In the genomic region with DNA sequence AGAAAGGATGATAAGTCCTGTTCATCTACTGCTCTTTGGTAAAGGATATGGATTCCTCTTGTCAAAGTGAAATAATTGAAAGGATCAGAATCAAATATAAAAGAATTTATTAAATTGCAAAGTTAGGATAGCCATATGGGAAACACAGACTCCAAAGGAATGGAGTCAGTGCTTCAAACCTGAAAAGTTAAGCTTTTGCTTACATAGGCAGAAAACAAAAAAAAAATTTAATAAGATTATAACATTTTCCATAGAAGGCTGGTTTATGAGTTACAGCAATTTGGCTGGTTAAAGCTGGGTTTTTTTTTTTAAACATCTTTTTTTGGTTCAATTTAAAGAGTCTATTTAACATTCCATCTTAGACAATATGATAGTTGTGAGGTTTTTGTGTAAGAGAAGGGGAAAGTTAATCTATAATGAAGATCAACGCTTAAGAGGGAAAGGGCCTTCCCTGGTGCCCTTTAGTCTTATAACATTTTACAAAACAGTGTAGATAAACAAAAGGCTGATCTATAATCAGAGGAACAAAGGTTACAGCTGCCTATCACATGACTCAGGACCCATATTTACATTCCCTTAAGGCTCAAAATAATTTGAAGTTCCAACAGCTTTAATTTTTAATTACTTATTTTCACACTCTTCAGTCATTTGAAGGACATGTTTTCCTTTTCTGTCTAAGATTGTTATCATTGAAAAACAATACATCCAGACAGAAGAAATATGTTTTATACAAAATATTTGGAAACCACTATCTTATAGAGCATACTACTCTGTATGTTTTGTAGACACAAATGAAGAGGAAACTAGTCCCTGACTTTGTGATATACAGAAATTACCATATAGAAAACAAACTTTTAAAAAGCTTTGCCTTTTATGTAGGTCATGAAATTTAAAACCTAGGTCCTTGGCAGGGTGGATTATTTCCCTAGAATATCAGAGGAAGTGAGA, we compare ENCODE assay signal across 19 cellular contexts.
A peak's percentile ranks its signal among the peaks of the same experiment; 100 is the strongest.
DNase-seq lines count a peak whose midpoint lies in the region; ATAC-seq and TF ChIP-seq lines count a peak whose summit lies in the region.
"Had no signal": no experiment of that assay in that cellular context is flagged by ENCODE, and none has a peak within 500 bp of the region (broad histone marks: within the 10 kb centered on the region; RNA-seq: fewer than 3 reads in every experiment).

No MANE protein-coding gene starts in this region.

- H3K4me1 Mint-ChIP-seq in progenitor cell of endocrine pancreas (ENCODE audit: low read depth) = peaks cover 32% of the 10 kb centered on the region

- H3K27me3 ChIP-seq in OCI-LY3 (ENCODE audit: low read depth, low read length) (no peaks in the 10 kb centered on the region), liver (ENCODE audit: control insufficient read depth in 4 of 4, insufficient read depth in 4 of 4, low read length in 3 of 4) (no peaks in the 10 kb centered on the region)
- H3K27me3 ChIP-seq: SJCRH30 had no signal

- no peak overlapping the region for H3K4me2 ChIP-seq in OCI-LY3 (ENCODE audit: low read length)

- ATAC-seq in HG03045 (IDR thresholded peaks at IDR 0.05; ENCODE audit: unreplicated experiment) = no peak
- ATAC-seq: CD8-positive, alpha-beta T cell had no signal

- TF ChIP-seq RAD21 in liver (IDR thresholded peaks at IDR 0.05) = peak; percentile 20 to 30

- H4K20me1 ChIP-seq in OCI-LY3 (ENCODE audit: insufficient read depth, low read length) = no peaks in the 10 kb centered on the region

- no peaks in the 10 kb centered on the region for H3K79me2 ChIP-seq in OCI-LY3 (ENCODE audit: low read length)

- peaks cover 40% of the 10 kb centered on the region for H3K4me1 ChIP-seq in OCI-LY3 (ENCODE audit: low read length)
- H3K4me1 ChIP-seq in liver (ENCODE audit: control insufficient read depth in 4 of 4, insufficient read depth in 4 of 4, low read length in 3 of 4) = peaks cover 4 to 19% (median 10%) of the 10 kb centered on the region in 4 donors
- H3K4me1 ChIP-seq: SJCRH30 had no signal

- H3K9me3 ChIP-seq in OCI-LY3 (ENCODE audit: insufficient read depth, low read length) = no peaks in the 10 kb centered on the region
- H3K9me3 ChIP-seq in liver (ENCODE audit: control insufficient read depth in 4 of 4, low read length in 3 of 4) = no peaks in the 10 kb centered on the region
- H3K9me3 ChIP-seq: SJCRH30 had no signal

- peaks cover 9% of the 10 kb centered on the region for H3K36me3 Mint-ChIP-seq in progenitor cell of endocrine pancreas (ENCODE audit: insufficient read depth)
- H3K36me3 Mint-ChIP-seq: CD8-positive, alpha-beta T cell had no signal

- peaks cover 9% of the 10 kb centered on the region for H3K9me3 Mint-ChIP-seq in progenitor cell of endocrine pancreas (ENCODE audit: low read depth)

- H3K9ac ChIP-seq in OCI-LY3 (ENCODE audit: low read length) (no peak overlapping the region), liver (ENCODE audit: low read depth in 1 of 2, low read length in 2 of 2) (no peak overlapping the region)

- 28% methylated on average over 1 of the region's 1 CpG for WGBS in liver

- H3K27ac ChIP-seq in OCI-LY3 (ENCODE audit: low read length) (no peak overlapping the region), liver (ENCODE audit: low read depth in 1 of 2, low read length in 2 of 2) (no peak overlapping the region)
- H3K27ac ChIP-seq: RWPE1, SJCRH30 had no signal

- H3K27ac Mint-ChIP-seq in progenitor cell of endocrine pancreas = peak overlapping the region; percentile 55
- H3K27ac Mint-ChIP-seq: CD8-positive, alpha-beta T cell had no signal

- no peak for TF ChIP-seq CTCF in OCI-LY3 (IDR thresholded peaks at IDR 0.05; ENCODE audit: low read depth, low read length)
- TF ChIP-seq CTCF in liver (IDR thresholded peaks at IDR 0.05; ENCODE audit: low read depth, low read length, missing input control) = no peak
- TF ChIP-seq CTCF in progenitor cell of endocrine pancreas (IDR thresholded peaks at IDR 0.05; ENCODE audit: unreplicated experiment) = no peak

- 0 out of 2 replicates have a peak overlapping the region, but pooled peaks have one; percentile 30 for H2AFZ ChIP-seq in OCI-LY3 (ENCODE audit: low read depth, low read length)

- DNase-seq in DMS53 treated with DMSO at 0.1 percent for 48 hours (lab: John Stamatoyannopoulos, UW; ENCODE audit: unreplicated experiment) (peak; percentile 28), progenitor cell of endocrine pancreas (ENCODE audit: low spot score, unreplicated experiment) (no peak), NOMO-1 treated with DMSO at 0.1 percent for 48 hours (lab: John Stamatoyannopoulos, UW; ENCODE audit: unreplicated experiment) (no peak), NCI-H2081 (lab: John Stamatoyannopoulos, UW) (no peak), DMS153 treated with DMSO at 0.1 percent for 48 hours (lab: John Stamatoyannopoulos, UW; ENCODE audit: unreplicated experiment) (no peak)
- DNase-seq: ACHN; CD8-positive, alpha-beta T cell; DMS 273 treated with DMSO at 0.1 percent for 48 hours; HCEC 1CT; KBM-7; NCI-H1092; NCI-H187; NCI-H2171 treated with DMSO at 0.1 percent for 48 hours; SJCRH30; SW 1271 had no signal

- no peak overlapping the region for H3K4me3 Mint-ChIP-seq in progenitor cell of endocrine pancreas (ENCODE audit: low read depth)
- H3K4me3 Mint-ChIP-seq: CD8-positive, alpha-beta T cell had no signal

- H3K36me3 ChIP-seq in OCI-LY3 (replicated peaks; ENCODE audit: low read depth, low read length) = no peaks in the 10 kb centered on the region
- H3K36me3 ChIP-seq in liver (ENCODE audit: control insufficient read depth in 4 of 4, insufficient read depth in 3 of 4, low read depth in 1 of 4, low read length in 3 of 4) = no peaks in the 10 kb centered on the region
- H3K36me3 ChIP-seq: SJCRH30 had no signal

- no peaks in the 10 kb centered on the region for H3K27me3 Mint-ChIP-seq in progenitor cell of endocrine pancreas

- H3K4me3 ChIP-seq in OCI-LY3 (ENCODE audit: low read length) (no peak overlapping the region), liver (ENCODE audit: low read depth in 1 of 3, low read length in 3 of 3) (no peak overlapping the region)
- H3K4me3 ChIP-seq: SJCRH30 had no signal

TF ChIP-seq in liver, 16 proteins besides CTCF, POLR2A, EP300 and RAD21 (continues in another document):
- peak; percentile 53 to 78 for TF ChIP-seq RXRA (IDR thresholded peaks at IDR 0.05)
- TF ChIP-seq FOXA2 (IDR thresholded peaks at IDR 0.05) = peak; percentile 95
- TF ChIP-seq, protein P1, sequence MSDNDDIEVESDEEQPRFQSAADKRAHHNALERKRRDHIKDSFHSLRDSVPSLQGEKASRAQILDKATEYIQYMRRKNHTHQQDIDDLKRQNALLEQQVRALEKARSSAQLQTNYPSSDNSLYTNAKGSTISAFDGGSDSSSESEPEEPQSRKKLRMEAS (IDR thresholded peaks at IDR 0.05) = peak; percentile 40
- TF ChIP-seq GABPA (IDR thresholded peaks at IDR 0.05 in 1 of 2, conservative IDR thresholded peaks at IDR 0.05 in 1 of 2) = no peak
- TF ChIP-seq TAF1 (conservative IDR thresholded peaks at IDR 0.05) = no peak
- peak; percentile 74 for TF ChIP-seq HNF4G (IDR thresholded peaks at IDR 0.05)
- peak; percentile 94 for TF ChIP-seq FOXA1 (IDR thresholded peaks at IDR 0.05)
- peak; percentile 93 to 99 for TF ChIP-seq HNF4A (conservative IDR thresholded peaks at IDR 0.05)
- TF ChIP-seq SP1 (IDR thresholded peaks at IDR 0.05) = peak; percentile 88
- TF ChIP-seq, protein P2, sequence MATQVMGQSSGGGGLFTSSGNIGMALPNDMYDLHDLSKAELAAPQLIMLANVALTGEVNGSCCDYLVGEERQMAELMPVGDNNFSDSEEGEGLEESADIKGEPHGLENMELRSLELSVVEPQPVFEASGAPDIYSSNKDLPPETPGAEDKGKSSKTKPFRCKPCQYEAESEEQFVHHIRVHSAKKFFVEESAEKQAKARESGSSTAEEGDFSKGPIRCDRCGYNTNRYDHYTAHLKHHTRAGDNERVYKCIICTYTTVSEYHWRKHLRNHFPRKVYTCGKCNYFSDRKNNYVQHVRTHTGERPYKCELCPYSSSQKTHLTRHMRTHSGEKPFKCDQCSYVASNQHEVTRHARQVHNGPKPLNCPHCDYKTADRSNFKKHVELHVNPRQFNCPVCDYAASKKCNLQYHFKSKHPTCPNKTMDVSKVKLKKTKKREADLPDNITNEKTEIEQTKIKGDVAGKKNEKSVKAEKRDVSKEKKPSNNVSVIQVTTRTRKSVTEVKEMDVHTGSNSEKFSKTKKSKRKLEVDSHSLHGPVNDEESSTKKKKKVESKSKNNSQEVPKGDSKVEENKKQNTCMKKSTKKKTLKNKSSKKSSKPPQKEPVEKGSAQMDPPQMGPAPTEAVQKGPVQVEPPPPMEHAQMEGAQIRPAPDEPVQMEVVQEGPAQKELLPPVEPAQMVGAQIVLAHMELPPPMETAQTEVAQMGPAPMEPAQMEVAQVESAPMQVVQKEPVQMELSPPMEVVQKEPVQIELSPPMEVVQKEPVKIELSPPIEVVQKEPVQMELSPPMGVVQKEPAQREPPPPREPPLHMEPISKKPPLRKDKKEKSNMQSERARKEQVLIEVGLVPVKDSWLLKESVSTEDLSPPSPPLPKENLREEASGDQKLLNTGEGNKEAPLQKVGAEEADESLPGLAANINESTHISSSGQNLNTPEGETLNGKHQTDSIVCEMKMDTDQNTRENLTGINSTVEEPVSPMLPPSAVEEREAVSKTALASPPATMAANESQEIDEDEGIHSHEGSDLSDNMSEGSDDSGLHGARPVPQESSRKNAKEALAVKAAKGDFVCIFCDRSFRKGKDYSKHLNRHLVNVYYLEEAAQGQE (IDR thresholded peaks at IDR 0.05) = peak; percentile 65
- TF ChIP-seq, protein P3, sequence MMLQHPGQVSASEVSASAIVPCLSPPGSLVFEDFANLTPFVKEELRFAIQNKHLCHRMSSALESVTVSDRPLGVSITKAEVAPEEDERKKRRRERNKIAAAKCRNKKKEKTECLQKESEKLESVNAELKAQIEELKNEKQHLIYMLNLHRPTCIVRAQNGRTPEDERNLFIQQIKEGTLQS (IDR thresholded peaks at IDR 0.05) = no peak
- peak; percentile 20 for TF ChIP-seq NR2F2 (IDR thresholded peaks at IDR 0.05)
- TF ChIP-seq, protein P4, sequence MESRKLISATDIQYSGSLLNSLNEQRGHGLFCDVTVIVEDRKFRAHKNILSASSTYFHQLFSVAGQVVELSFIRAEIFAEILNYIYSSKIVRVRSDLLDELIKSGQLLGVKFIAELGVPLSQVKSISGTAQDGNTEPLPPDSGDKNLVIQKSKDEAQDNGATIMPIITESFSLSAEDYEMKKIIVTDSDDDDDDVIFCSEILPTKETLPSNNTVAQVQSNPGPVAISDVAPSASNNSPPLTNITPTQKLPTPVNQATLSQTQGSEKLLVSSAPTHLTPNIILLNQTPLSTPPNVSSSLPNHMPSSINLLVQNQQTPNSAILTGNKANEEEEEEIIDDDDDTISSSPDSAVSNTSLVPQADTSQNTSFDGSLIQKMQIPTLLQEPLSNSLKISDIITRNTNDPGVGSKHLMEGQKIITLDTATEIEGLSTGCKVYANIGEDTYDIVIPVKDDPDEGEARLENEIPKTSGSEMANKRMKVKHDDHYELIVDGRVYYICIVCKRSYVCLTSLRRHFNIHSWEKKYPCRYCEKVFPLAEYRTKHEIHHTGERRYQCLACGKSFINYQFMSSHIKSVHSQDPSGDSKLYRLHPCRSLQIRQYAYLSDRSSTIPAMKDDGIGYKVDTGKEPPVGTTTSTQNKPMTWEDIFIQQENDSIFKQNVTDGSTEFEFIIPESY (IDR thresholded peaks at IDR 0.05) = peak; percentile 76
- no peak for TF ChIP-seq EGR1 (IDR thresholded peaks at IDR 0.05; ENCODE audit: low read depth in 2 of 2)
- peak; percentile 79 for TF ChIP-seq YY1 (IDR thresholded peaks at IDR 0.05)
